Comparison of ENCODE assay signal across 1 cellular context in genomic region chr11:45848654-45849081, GRCh38.
TF ChIP-seq lines count a peak whose summit lies in the region.

No MANE protein-coding gene starts in this region.

TF ChIP-seq in SK-N-SH, 30 proteins besides CTCF, POLR2A, EP300 and RAD21 (continued from another document):
- TF ChIP-seq, protein P1, sequence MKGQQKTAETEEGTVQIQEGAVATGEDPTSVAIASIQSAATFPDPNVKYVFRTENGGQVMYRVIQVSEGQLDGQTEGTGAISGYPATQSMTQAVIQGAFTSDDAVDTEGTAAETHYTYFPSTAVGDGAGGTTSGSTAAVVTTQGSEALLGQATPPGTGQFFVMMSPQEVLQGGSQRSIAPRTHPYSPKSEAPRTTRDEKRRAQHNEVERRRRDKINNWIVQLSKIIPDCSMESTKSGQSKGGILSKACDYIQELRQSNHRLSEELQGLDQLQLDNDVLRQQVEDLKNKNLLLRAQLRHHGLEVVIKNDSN (IDR thresholded peaks at IDR 0.05; ENCODE audit: borderline replicate concordance, low read depth), result no peak
- TF ChIP-seq SIN3A (IDR thresholded peaks at IDR 0.05; ENCODE audit: borderline replicate concordance, low read depth, low read length) (no peak), USF2 (IDR thresholded peaks at IDR 0.05; ENCODE audit: borderline replicate concordance, low read depth, low read length) (no peak), FOXM1 (IDR thresholded peaks at IDR 0.05; ENCODE audit: low read depth) (no peak), PBX3 (IDR thresholded peaks at IDR 0.05) (no peak)
